ENCODE assay signal across 9 cellular contexts in genomic region chr2:171541202-171541884, GRCh38. TPM values are rescaled to one million over a fixed set of nuclear protein-coding genes. Genes with fewer than 3 reads are reported as not detected.
DNase-seq lines count a peak whose midpoint lies in the region; ATAC-seq, FAIRE-seq and TF ChIP-seq lines count a peak whose summit lies in the region.
"Had no signal": no experiment of that assay in that cellular context is flagged by ENCODE, and none has a peak within 500 bp of the region (broad histone marks: within the 10 kb centered on the region; RNA-seq: fewer than 3 reads in every experiment).

No MANE protein-coding gene starts in this region.

- in situ Hi-C loops in GM12878 (cut with MboI), result no loop called here

- SMC1A ChIA-PET in GM12878 (lab: Charles Lee; ENCODE audit: uncharacterized antibody, unreplicated experiment), result interaction anchor here (0.7 to 2.0 kb wide), 2 partner anchors 18 to 26 kb away, joined by 4 to 7 read pairs; no protein-coding TSS in a partner anchor

- RAD21 ChIA-PET in GM12878 (lab: Charles Lee; ENCODE audit: unreplicated experiment), result interaction anchor here (1.4 kb wide), 1 partner anchor 32 kb away, joined by 4 read pairs; no protein-coding TSS in a partner anchor

- H3K4me1 Mint-ChIP-seq in activated CD4-positive, alpha-beta T cell treated with anti-CD3 and anti-CD28 coated beads, Interleukin-2, amount 10 ng/mL, durations not matched to agents 24 days and 14 days, result no peaks in the 10 kb centered on the region
- H3K4me1 Mint-ChIP-seq: activated naive CD8-positive, alpha-beta T cell treated with anti-CD3 and anti-CD28 coated beads for 36 hours had no signal

- H2AFZ ChIP-seq in Loucy (ENCODE audit: low read length), result no peak overlapping the region
- H2AFZ ChIP-seq in GM12878 (ENCODE audit: control insufficient read depth, low read depth, low read length), result no peak overlapping the region
- H2AFZ ChIP-seq in osteoblast (ENCODE audit: low read length), result no peak overlapping the region

- TF ChIP-seq RAD21 in GM12878 (IDR thresholded peaks at IDR 0.05; ENCODE audit: insufficient read depth, low read depth, low read length), result peak; percentile 21; the same call in 1 of the 2 replicates

- no peaks in the 10 kb centered on the region for H3F3A ChIP-seq in Loucy (ENCODE audit: low read depth)

- H3K4me3 Mint-ChIP-seq in activated CD4-positive, alpha-beta T cell treated with anti-CD3 and anti-CD28 coated beads, Interleukin-2, amount 10 ng/mL, durations not matched to agents 24 days and 14 days, result no peak overlapping the region
- H3K4me3 Mint-ChIP-seq: activated naive CD8-positive, alpha-beta T cell treated with anti-CD3 and anti-CD28 coated beads for 36 hours had no signal

- H3K9me3 ChIP-seq in Loucy (ENCODE audit: insufficient read depth, low read depth, low read length), result no peaks in the 10 kb centered on the region
- no peaks in the 10 kb centered on the region for H3K9me3 ChIP-seq in GM12878 (replicated peaks; ENCODE audit: control insufficient read depth, insufficient read depth, low read length)
- H3K9me3 ChIP-seq in osteoblast (ENCODE audit: low read depth, low read length), result no peaks in the 10 kb centered on the region
- H3K9me3 ChIP-seq in sigmoid colon, result no peaks in the 10 kb centered on the region
- H3K9me3 ChIP-seq in body of pancreas, result no peaks in the 10 kb centered on the region

- WGBS in GM12878 (ENCODE audit: insufficient coverage, insufficient replicate concordance, low lambda C conversion rate, missing lambda C conversion rate), result 69% methylated on average over 6 of the region's 6 CpGs
- WGBS in sigmoid colon, 2 donors, result 79 to 85% methylated on average over 6 of the region's 6 CpGs
- WGBS in body of pancreas, 2 donors, result 71 to 73% methylated on average over 6 of the region's 6 CpGs

- peak; percentile 61 for DNase-seq in activated CD4-positive, alpha-beta T cell treated with anti-CD3 and anti-CD28 coated beads, Interleukin-2, amount 10 ng/mL, durations not matched to agents 24 days and 14 days
- DNase-seq in activated CD4-positive, alpha-beta T cell treated with anti-CD3 and anti-CD28 coated beads for 4 hours, result no peak
- DNase-seq in GM12878 (ENCODE audit: low read depth, low spot score), result no peak
- no peak for DNase-seq in osteoblast (ENCODE audit: insufficient read length, low spot score, missing footprints)
- no peak for DNase-seq in sigmoid colon
- DNase-seq in body of pancreas, result no peak
- no peak for DNase-seq in OCI-M2 (lab: John Stamatoyannopoulos, UW; ENCODE audit: unreplicated experiment)
- DNase-seq: activated naive CD8-positive, alpha-beta T cell treated with anti-CD3 and anti-CD28 coated beads for 36 hours had no signal

- H3K79me2 ChIP-seq in Loucy (ENCODE audit: insufficient read depth, low read length) (no peaks in the 10 kb centered on the region; the same call in 1 of the 2 replicates), GM12878 (ENCODE audit: control insufficient read depth, insufficient read depth, low read length) (peaks cover 23% of the 10 kb centered on the region), osteoblast (ENCODE audit: insufficient read depth, low read length) (peaks cover 51% of the 10 kb centered on the region)

- no TSS peak for BruUV-seq in GM12878 (replicated peaks; lab: Mats Ljungman, UMichigan)

- POLR2A ChIA-PET in GM12878 (lab: Charles Lee), result interaction anchor here (0.5 to 0.7 kb wide), 2 partner anchors 285 to 640 kb away, joined by 4 to 6 read pairs; no protein-coding TSS in a partner anchor

- peak; percentile 54 for FAIRE-seq in GM12878 (lab: Jason Lieb, UNC)

- TF ChIP-seq POLR2A in GM12878 (IDR thresholded peaks at IDR 0.05; ENCODE audit: low read depth, low read length), result no peak
- no peak for TF ChIP-seq POLR2A in sigmoid colon (IDR thresholded peaks at IDR 0.05)
- TF ChIP-seq POLR2A in body of pancreas (IDR thresholded peaks at IDR 0.05), result no peak

- no peaks in the 10 kb centered on the region for H3K9me2 ChIP-seq in Loucy (replicated peaks; ENCODE audit: low read depth, low read length)

- no peaks in the 10 kb centered on the region for H3K36me3 Mint-ChIP-seq in activated CD4-positive, alpha-beta T cell treated with anti-CD3 and anti-CD28 coated beads, Interleukin-2, amount 10 ng/mL, durations not matched to agents 24 days and 14 days (ENCODE audit: low read depth)
- H3K36me3 Mint-ChIP-seq: activated naive CD8-positive, alpha-beta T cell treated with anti-CD3 and anti-CD28 coated beads for 36 hours had no signal

- no peak overlapping the region for H3K27ac Mint-ChIP-seq in activated CD4-positive, alpha-beta T cell treated with anti-CD3 and anti-CD28 coated beads, Interleukin-2, amount 10 ng/mL, durations not matched to agents 24 days and 14 days
- H3K27ac Mint-ChIP-seq: activated naive CD8-positive, alpha-beta T cell treated with anti-CD3 and anti-CD28 coated beads for 36 hours had no signal

- peak; percentile 55 for ATAC-seq in GM12878
- ATAC-seq in body of pancreas, result no peak

- TF ChIP-seq CTCF in Loucy (conservative IDR thresholded peaks at IDR 0.05; ENCODE audit: low read length), result peak; percentile 63
- TF ChIP-seq CTCF in GM12878 (IDR thresholded peaks at IDR 0.05 in 2 of 3, conservative IDR thresholded peaks at IDR 0.05 in 1 of 3; ENCODE audit: control insufficient read depth in 2 of 3, extremely low read depth in 1 of 3, insufficient read depth in 1 of 3, low read depth in 3 of 3, low read length in 3 of 3), result peak; percentile 37 to 61 (median 45); a peak in 5 of 6 replicates
- peak; percentile 44 for TF ChIP-seq CTCF in osteoblast (IDR thresholded peaks at IDR 0.05; ENCODE audit: extremely low read depth, low read depth, low read length)
- TF ChIP-seq CTCF in sigmoid colon (IDR thresholded peaks at IDR 0.05), result no peak
- no peak for TF ChIP-seq CTCF in body of pancreas (IDR thresholded peaks at IDR 0.05)

- TF ChIP-seq EP300 in GM12878 (IDR thresholded peaks at IDR 0.05; ENCODE audit: borderline replicate concordance in 1 of 2, control insufficient read depth in 1 of 2, low read depth in 2 of 2, low read length in 2 of 2) (no peak), sigmoid colon (IDR thresholded peaks at IDR 0.05) (no peak)

- H3K9me3 Mint-ChIP-seq in activated CD4-positive, alpha-beta T cell treated with anti-CD3 and anti-CD28 coated beads, Interleukin-2, amount 10 ng/mL, durations not matched to agents 24 days and 14 days, result no peaks in the 10 kb centered on the region
- H3K9me3 Mint-ChIP-seq: activated naive CD8-positive, alpha-beta T cell treated with anti-CD3 and anti-CD28 coated beads for 36 hours had no signal

- peaks cover 16% of the 10 kb centered on the region; the same call in 1 of the 2 replicates for H3K36me3 ChIP-seq in Loucy (ENCODE audit: insufficient read depth, low read length)
- H3K36me3 ChIP-seq in GM12878 (ENCODE audit: control insufficient read depth in 2 of 2, insufficient read depth in 2 of 2, low read length in 1 of 2), result peaks cover 0 to 6% of the 10 kb centered on the region in 2 experiments; a peak in 2 of 4 replicates
- peaks cover 19% of the 10 kb centered on the region for H3K36me3 ChIP-seq in osteoblast (ENCODE audit: insufficient read depth, low read length)
- H3K36me3 ChIP-seq in sigmoid colon, result peaks cover 3 to 47% (median 8%) of the 10 kb centered on the region in 4 donors
- no peaks in the 10 kb centered on the region for H3K36me3 ChIP-seq in body of pancreas (replicated peaks in 1 of 2; ENCODE audit: insufficient read depth in 1 of 2, low read depth in 2 of 2)

- CTCF ChIA-PET in GM12878 (lab: Yijun Ruan, JAX), result interaction anchor here (1.0 to 3.0 kb wide), 5 partner anchors 10 to 565 kb away, joined by 3 to 17 read pairs (median 4); no protein-coding TSS in a partner anchor

- H3K27ac ChIP-seq in GM12878 (ENCODE audit: control insufficient read depth, insufficient read depth), result peak overlapping the region; percentile 72
- no peak overlapping the region for H3K27ac ChIP-seq in osteoblast (ENCODE audit: low read depth, low read length)
- no peak overlapping the region for H3K27ac ChIP-seq in sigmoid colon
- H3K27ac ChIP-seq in body of pancreas, result no peak overlapping the region

- H4K20me1 ChIP-seq in Loucy (ENCODE audit: insufficient read depth, low read length, poor library complexity, severe bottlenecking) (no peaks in the 10 kb centered on the region), GM12878 (ENCODE audit: control insufficient read depth, insufficient read depth) (no peaks in the 10 kb centered on the region), osteoblast (ENCODE audit: insufficient read depth, low read length) (peaks cover 3% of the 10 kb centered on the region)

- H3K27me3 Mint-ChIP-seq in activated CD4-positive, alpha-beta T cell treated with anti-CD3 and anti-CD28 coated beads, Interleukin-2, amount 10 ng/mL, durations not matched to agents 24 days and 14 days, result peaks cover 11% of the 10 kb centered on the region
- H3K27me3 Mint-ChIP-seq: activated naive CD8-positive, alpha-beta T cell treated with anti-CD3 and anti-CD28 coated beads for 36 hours had no signal

- no peaks in the 10 kb centered on the region for H3K27me3 ChIP-seq in Loucy (ENCODE audit: insufficient read depth, low read length, poor library complexity, severe bottlenecking)
- H3K27me3 ChIP-seq in GM12878 (replicated peaks in 1 of 2; ENCODE audit: control insufficient read depth in 2 of 2, insufficient read depth in 2 of 2, low read length in 1 of 2), result no peaks in the 10 kb centered on the region
- H3K27me3 ChIP-seq in osteoblast (ENCODE audit: insufficient read depth, low read length), result no peaks in the 10 kb centered on the region
- H3K27me3 ChIP-seq in sigmoid colon, result no peaks in the 10 kb centered on the region
- H3K27me3 ChIP-seq in body of pancreas, result no peaks in the 10 kb centered on the region

- H3K4me3 ChIP-seq in Loucy (ENCODE audit: low read length, poor library complexity, severe bottlenecking) (no peak overlapping the region), GM12878 (no peak overlapping the region), osteoblast (ENCODE audit: insufficient read depth, low read length) (no peak overlapping the region), sigmoid colon (no peak overlapping the region), body of pancreas (no peak overlapping the region)

- no peaks in the 10 kb centered on the region for H3K4me1 ChIP-seq in Loucy (ENCODE audit: insufficient read depth, low read length, poor library complexity, severe bottlenecking)
- H3K4me1 ChIP-seq in GM12878 (ENCODE audit: control insufficient read depth, insufficient read depth, low read length), result peaks cover 21% of the 10 kb centered on the region
- H3K4me1 ChIP-seq in osteoblast (ENCODE audit: insufficient read depth, low read length), result no peaks in the 10 kb centered on the region
- H3K4me1 ChIP-seq in sigmoid colon, result no peaks in the 10 kb centered on the region
- no peaks in the 10 kb centered on the region for H3K4me1 ChIP-seq in body of pancreas

- intact Hi-C loops in activated CD4-positive, alpha-beta T cell treated with anti-CD3 and anti-CD28 coated beads, Interleukin-2, amount 10 ng/mL, durations not matched to agents 24 days and 14 days (cut with micrococcal nuclease), result no loop called here
- intact Hi-C loops in GM12878 (cut with micrococcal nuclease; ENCODE audit: unreplicated experiment) (no loop called here), sigmoid colon (cut with DNase I) (no loop called here), body of pancreas (cut with DNase I) (no loop called here)

- H3K4me2 ChIP-seq in Loucy (ENCODE audit: low read depth, low read length, poor library complexity, severe bottlenecking) (no peak overlapping the region), GM12878 (ENCODE audit: control insufficient read depth, insufficient read depth) (peak overlapping the region; percentile 61), osteoblast (ENCODE audit: insufficient read depth, low read length) (no peak overlapping the region)

- H3K9ac ChIP-seq in Loucy (ENCODE audit: low read depth, low read length, poor library complexity, severe bottlenecking) (no peak overlapping the region), GM12878 (ENCODE audit: control insufficient read depth, insufficient read depth, low read length) (peak overlapping the region; percentile 7; the same call in 1 of the 2 replicates)

RNA-seq across cellular contexts. Expression of gene CYBRD1, which starts 19.1 kb away (rescaled TPM):
- 4.7 and 5.1 TPM in 2 replicates for total RNA-seq in activated CD4-positive, alpha-beta T cell treated with anti-CD3 and anti-CD28 coated beads, Interleukin-2, amount 10 ng/mL, durations not matched to agents 24 days and 14 days
- total RNA-seq in GM12878 (2013; cell fraction: nucleolus; rRNA removed), result 37.9 and 48.9 TPM in 2 replicates
- total RNA-seq in GM12878 (2014; rRNA removed) (25.3 and 34.8 TPM in 2 replicates), GM12878 (2014; rRNA removed; fragmentation: Illumina TruSeq; extraction: Trizol) (26.9 and 28.8 TPM in 2 replicates), GM12878 (2021) (33.0 and 34.8 TPM in 2 replicates), osteoblast (338 and 514 TPM in 2 replicates), sigmoid colon (100 to 1,000 TPM; 119 to 250 (median 197) TPM), body of pancreas (10 to 100 TPM; 34.6 to 59.7 TPM)
- polyA plus RNA-seq in GM12878 (2011; ENCODE audit: low read depth), result 15.7 TPM
- polyA plus RNA-seq in GM12878 (2011; rRNA removed) (26.1 and 26.4 TPM in 2 replicates), GM12878 (2014; fragmentation: Illumina TruSeq; extraction: Trizol) (30.4 and 40.2 TPM in 2 replicates), GM12878 (2014; fragmentation: Nextera tagmentation; extraction: Ambion mirVana) (10 to 100 TPM; 10.8 to 13.2 TPM), GM12878 (2014; rRNA removed) (24.2 and 31.9 TPM in 2 replicates), GM12878 (2016; fragmentation: Nextera tagmentation; extraction: Ambion mirVana) (10 to 100 TPM; 39.9 to 51.9 TPM), sigmoid colon (10 to 100 TPM in 2 of 3 donors, 1 to 10 TPM in 1; 7.6 to 42.6 (median 26.5) TPM)
- polyA plus RNA-seq in GM12878 (2011; cell fraction: cytosol; rRNA removed), result 16.2 and 17.0 TPM in 2 replicates
- 8.7 and 9.5 TPM in 2 replicates for polyA plus RNA-seq in GM12878 (2011; cell fraction: nucleus; rRNA removed)
- 30.9 and 38.5 TPM in 2 replicates for polyA plus RNA-seq in GM12878 (2012)
- polyA minus RNA-seq in GM12878 (2011; rRNA and poly(A)+ RNA removed), result 16.5 and 17.7 TPM in 2 replicates
- 7.6 and 11.0 TPM in 2 replicates for polyA minus RNA-seq in GM12878 (2011; cell fraction: cytosol; rRNA and poly(A)+ RNA removed)
- 5.6 and 5.7 TPM in 2 replicates for polyA minus RNA-seq in GM12878 (2011; cell fraction: nucleus; rRNA and poly(A)+ RNA removed)

Comparison
In these comparisons a context has a peak if more than half of its experiments do, and no peak if none do; other contexts are left out.
1. CTCF ChIP-seq: peak in Loucy (single experiment), GM12878 (3 of 3) and osteoblast (single experiment); none in sigmoid colon (0 of 4) and body of pancreas (0 of 7).